Comparison of ENCODE assay signal across 13 cellular contexts in genomic region chr1:31785020-31785946, GRCh38. TPM values are rescaled to one million over a fixed set of nuclear protein-coding genes. Genes with fewer than 3 reads are reported as not detected.
A peak's percentile ranks its signal among the peaks of the same experiment; 100 is the strongest.
DNase-seq lines count a peak whose midpoint lies in the region; ATAC-seq and TF ChIP-seq lines count a peak whose summit lies in the region.
"Had no signal": no experiment of that assay in that cellular context is flagged by ENCODE, and none has a peak within 500 bp of the region (broad histone marks: within the 10 kb centered on the region; RNA-seq: fewer than 3 reads in every experiment).

No MANE protein-coding gene starts in this region.

- TF ChIP-seq CTCF in DOHH2 (IDR thresholded peaks at IDR 0.05; ENCODE audit: low read depth, low read length, poor library complexity, severe bottlenecking), result no peak
- TF ChIP-seq CTCF in brain (conservative IDR thresholded peaks at IDR 0.05), result no peak
- TF ChIP-seq CTCF in osteoblast (IDR thresholded peaks at IDR 0.05; ENCODE audit: extremely low read depth, low read depth, low read length), result no peak

- no peak overlapping the region for H2AFZ ChIP-seq in osteoblast (ENCODE audit: low read length)

- H3K9me3 ChIP-seq in DOHH2 (ENCODE audit: control insufficient read depth, insufficient read depth, low read length) (no peaks in the 10 kb centered on the region), osteoblast (ENCODE audit: low read depth, low read length) (no peaks in the 10 kb centered on the region)
- H3K9me3 ChIP-seq: Caco-2, esophagus muscularis mucosa had no signal

- H3K9me2 ChIP-seq in DOHH2 (replicated peaks; ENCODE audit: control insufficient read depth, low read length), result no peaks in the 10 kb centered on the region

- peak; percentile 48 for DNase-seq in NCI-H1694 (lab: John Stamatoyannopoulos, UW)
- DNase-seq in osteoblast (ENCODE audit: insufficient read length, low spot score, missing footprints), result peak; percentile 51
- DNase-seq in C1 segment of cervical spinal cord (lab: John Stamatoyannopoulos, UW), result no peak
- DNase-seq in SW480 (ENCODE audit: low spot score), result no peak
- DNase-seq: activated CD4-positive, alpha-beta T cell treated with anti-CD3 and anti-CD28 coated beads for 4 hours; midbrain; SW 1271 had no signal

- H4K20me1 ChIP-seq in DOHH2 (ENCODE audit: control insufficient read depth, insufficient read depth, low read depth, low read length) (no peaks in the 10 kb centered on the region), osteoblast (ENCODE audit: insufficient read depth, low read length) (peaks cover 8% of the 10 kb centered on the region)

- H3K4me2 ChIP-seq in DOHH2 (ENCODE audit: low read length) (peak overlapping the region; percentile 53), osteoblast (ENCODE audit: insufficient read depth, low read length) (no peak overlapping the region)

- peak overlapping the region in 1 of 5 experiments; percentile 21 for H3K4me3 Mint-ChIP-seq in brain
- H3K4me3 Mint-ChIP-seq: central memory CD8-positive, alpha-beta T cell had no signal

- no peaks in the 10 kb centered on the region; the same call in 1 of the 2 replicates for H3K27me3 ChIP-seq in DOHH2 (ENCODE audit: control insufficient read depth, low read length)
- H3K27me3 ChIP-seq in osteoblast (ENCODE audit: insufficient read depth, low read length), result no peaks in the 10 kb centered on the region

- no peak for ATAC-seq in GM19328 (IDR thresholded peaks at IDR 0.05; ENCODE audit: unreplicated experiment)

- peak overlapping the region; percentile 43 to 99 (median 94) for H3K27ac Mint-ChIP-seq in brain

- H3K27ac ChIP-seq in DOHH2 (ENCODE audit: low read depth, low read length) (peak overlapping the region; percentile 31), osteoblast (ENCODE audit: low read depth, low read length) (no peak overlapping the region)
- H3K27ac ChIP-seq: esophagus muscularis mucosa had no signal

- H3K36me3 ChIP-seq in DOHH2 (ENCODE audit: control insufficient read depth, low read length) (no peaks in the 10 kb centered on the region), osteoblast (ENCODE audit: insufficient read depth, low read length) (peaks cover 1% of the 10 kb centered on the region)
- H3K36me3 ChIP-seq: esophagus muscularis mucosa had no signal

- H3K79me2 ChIP-seq in DOHH2 (ENCODE audit: control insufficient read depth, low read length) (no peaks in the 10 kb centered on the region), osteoblast (ENCODE audit: insufficient read depth, low read length) (no peaks in the 10 kb centered on the region)

- no peaks in the 10 kb centered on the region for H3K36me3 Mint-ChIP-seq in brain

- peaks cover 92% of the 10 kb centered on the region for H3K4me1 Mint-ChIP-seq in brain

- no peaks in the 10 kb centered on the region for H3K27me3 Mint-ChIP-seq in brain

- H3K4me1 ChIP-seq in DOHH2 (ENCODE audit: control insufficient read depth, low read length) (peaks cover 47% of the 10 kb centered on the region), osteoblast (ENCODE audit: insufficient read depth, low read length) (peaks cover 17% of the 10 kb centered on the region)

- peaks cover 8% of the 10 kb centered on the region; the same call in 1 of the 2 replicates for H3F3A ChIP-seq in DOHH2 (ENCODE audit: control insufficient read depth, insufficient read depth)

- peak overlapping the region; percentile 28 for H3K4me3 ChIP-seq in DOHH2 (ENCODE audit: low read length)
- no peak overlapping the region for H3K4me3 ChIP-seq in osteoblast (ENCODE audit: insufficient read depth, low read length)
- H3K4me3 ChIP-seq: esophagus muscularis mucosa had no signal

- H3K9me3 Mint-ChIP-seq in brain, result peaks cover 0 to 4% (median 0%) of the 10 kb centered on the region in 5 experiments
- H3K9me3 Mint-ChIP-seq: central memory CD8-positive, alpha-beta T cell had no signal

RNA-seq across cellular contexts. Expression of gene ADGRB2, which starts 21.1 kb away (rescaled TPM):
- polyA plus RNA-seq in brain (ENCODE audit: insufficient read depth, low read depth, low replicate concordance), result 67.9 TPM
- total RNA-seq in osteoblast, result 5.8 and 7.4 TPM in 2 replicates

RNA-seq across cellular contexts. Expression of gene SPOCD1, which starts 30.5 kb away (rescaled TPM):
- 1.7 TPM for polyA plus RNA-seq in brain (ENCODE audit: insufficient read depth, low read depth, low replicate concordance)
- 58.6 and 67.8 TPM in 2 replicates for total RNA-seq in osteoblast

Comparison
In these comparisons a context has a peak if more than half of its experiments do, and no peak if none do; other contexts are left out.
1. DNase-seq: peak in NCI-H1694 (single experiment) and osteoblast (single experiment); none in C1 segment of cervical spinal cord (0 of 14) and SW480 (single experiment).